Comparison of ENCODE assay signal across 24 cellular contexts in the genomic region with DNA sequence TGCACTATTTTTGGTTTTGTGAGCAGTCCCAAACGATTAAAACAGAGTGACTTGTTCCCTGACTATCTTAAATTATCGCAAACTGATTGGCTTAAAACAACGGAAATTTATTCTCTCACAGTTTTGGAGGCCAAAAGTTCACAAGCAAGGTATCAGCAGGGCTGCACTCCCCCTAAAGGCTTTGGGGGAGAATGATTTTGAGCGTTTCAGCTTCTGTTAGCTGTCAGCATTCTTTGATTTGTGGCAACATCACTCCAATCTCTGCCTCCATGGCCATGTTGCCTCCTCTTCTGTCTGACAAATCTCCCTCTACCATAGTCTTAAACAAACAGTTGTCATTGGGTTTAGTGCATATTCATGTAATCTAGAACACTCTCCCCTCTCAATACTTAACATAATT.
"Had no signal": no experiment of that assay in that cellular context is flagged by ENCODE, and none has a peak within 500 bp of the region (broad histone marks: within the 10 kb centered on the region; RNA-seq: fewer than 3 reads in every experiment).

No MANE protein-coding gene starts in this region.

- H3K27me3 ChIP-seq: esophagus muscularis mucosa, foreskin keratinocyte, heart right ventricle, pancreas, testis, transverse colon had no signal

- FAIRE-seq: bronchial epithelial cell, pancreas had no signal

- ATAC-seq: foreskin keratinocyte; heart right ventricle; pancreas; sciatic nerve; stimulated activated naive CD8-positive, alpha-beta T cell treated with anti-CD3 and anti-CD28 coated beads, Interleukin-15, Interleukin-2, amounts not matched to agents 100 U/mL and 50 U/mL, for 24 hours had no signal

- H3K9me3 ChIP-seq: pancreas, prostate gland, testis, transverse colon had no signal

- H3K27ac ChIP-seq: esophagus muscularis mucosa, foreskin keratinocyte, heart right ventricle, left ventricle myocardium inferior, pancreas, prostate gland, skin epidermis, testis, transverse colon had no signal

- H3K4me3 ChIP-seq: esophagus muscularis mucosa, heart right ventricle, left ventricle myocardium inferior, lung, pancreas, prostate gland, skin epidermis, testis, transverse colon had no signal

- H3K36me3 ChIP-seq: esophagus muscularis mucosa, heart right ventricle, left ventricle myocardium inferior, pancreas, prostate gland, transverse colon had no signal

- DNase-seq: activated CD4-positive, alpha-beta T cell treated with anti-CD3 and anti-CD28 coated beads for 4 hours; activated CD4-positive, alpha-beta T cell treated with anti-CD3 and anti-CD28 coated beads, Interleukin-2, amount 50 U/mL, for 48 hours; activated CD8-positive, alpha-beta memory T cell treated with anti-CD3 and anti-CD28 coated beads for 24 hours; activated effector memory CD4-positive, alpha-beta T cell treated with Interleukin-2 at 50 U/mL for 16 hours; activated naive CD4-positive, alpha-beta T cell treated with Interleukin-2 at 50 U/mL for 16 hours; anterior cingulate cortex; foreskin keratinocyte; heart right ventricle; islet precursor cell; left ventricle myocardium inferior; nephron progenitor cell; pancreas; retina; stimulated activated CD4-positive, alpha-beta T cell treated with anti-CD3 and anti-CD28 coated beads, Interleukin-12 subunit alpha, Interleukin-12 subunit beta, amount 100 ng/mL, for 4 hours; stimulated activated CD4-positive, alpha-beta T cell treated with anti-CD3 and anti-CD28 coated beads, Interleukin-4, amount 100 ng/mL, for 1 hour; stimulated activated naive CD8-positive, alpha-beta T cell treated with anti-CD3 and anti-CD28 coated beads, Interleukin-15, Interleukin-2, amounts not matched to agents 100 U/mL and 50 U/mL, for 24 hours; testis; transverse colon had no signal

- H3K4me1 ChIP-seq: esophagus muscularis mucosa, foreskin keratinocyte, heart right ventricle, left ventricle myocardium inferior, pancreas, prostate gland, testis, transverse colon had no signal
